21 cellular contexts compared by ENCODE assay signal in the genomic region with DNA sequence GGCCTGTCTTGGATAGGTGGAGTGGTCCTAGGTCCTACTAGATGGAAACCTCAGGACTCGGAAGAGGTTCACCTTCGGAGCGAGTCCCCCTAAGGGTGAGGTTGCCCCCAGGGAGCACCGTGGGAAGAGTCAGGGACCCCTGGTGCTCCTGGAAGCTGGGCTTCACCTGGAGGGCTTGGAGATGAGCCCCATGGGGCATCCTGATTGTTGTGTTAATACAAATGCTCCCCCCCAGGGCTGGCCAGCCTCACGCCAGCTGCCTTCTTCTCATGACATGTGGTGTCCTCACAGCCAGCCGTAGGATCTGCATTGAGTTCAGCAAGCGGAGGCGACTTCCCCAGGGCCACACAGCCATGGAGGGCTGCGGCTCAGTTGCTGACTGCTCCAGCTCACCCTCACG.
"Had no signal": no experiment of that assay in that cellular context is flagged by ENCODE, and none has a peak within 500 bp of the region (broad histone marks: within the 10 kb centered on the region; RNA-seq: fewer than 3 reads in every experiment).

No MANE protein-coding gene starts in this region.

- H3K36me3 ChIP-seq: colonic mucosa, esophagus squamous epithelium, gastroesophageal sphincter, ovary, tibial artery, upper lobe of left lung, uterus had no signal

- H3K27ac ChIP-seq: colonic mucosa, esophagus squamous epithelium, gastroesophageal sphincter, ovary, tibial artery, upper lobe of left lung, uterus had no signal

- H3K4me3 ChIP-seq: colonic mucosa, esophagus squamous epithelium, gastroesophageal sphincter, mucosa of descending colon, ovary, smooth muscle cell, tibial artery, upper lobe of left lung, uterus had no signal

- H3K4me2 ChIP-seq: smooth muscle cell had no signal

- H3K27me3 ChIP-seq: colonic mucosa, ovary, upper lobe of left lung, uterus had no signal

- DNase-seq: colonic mucosa; dermis blood vessel endothelial cell; esophagus squamous epithelium; foreskin fibroblast; glutamatergic neuron; immature natural killer cell; left colon; left ventricle myocardium superior; mammary epithelial cell; mucosa of descending colon; right cardiac atrium; stimulated activated CD4-positive, alpha-beta T cell treated with anti-CD3 and anti-CD28 coated beads, Interleukin-4, amount 100 ng/mL, for 1 hour; stimulated activated CD8-positive, alpha-beta memory T cell treated with anti-CD3 and anti-CD28 coated beads, Interleukin-4, amount 100 ng/mL, for 48 hours; tibial artery; upper lobe of left lung; uterus had no signal

- H3K4me1 ChIP-seq: colonic mucosa, esophagus squamous epithelium, gastroesophageal sphincter, tibial artery, upper lobe of left lung, uterus had no signal

- H3K9me3 ChIP-seq: colonic mucosa, esophagus squamous epithelium, gastroesophageal sphincter, mucosa of descending colon, ovary, tibial artery, upper lobe of left lung, uterus had no signal

- ATAC-seq: gastroesophageal sphincter; left colon; left ventricle myocardium superior; mucosa of descending colon; naive thymus-derived CD8-positive, alpha-beta T cell; right cardiac atrium; stimulated activated effector memory CD8-positive, alpha-beta T cell treated with anti-CD3 and anti-CD28 coated beads, Interleukin-12 subunit alpha, Interleukin-12 subunit beta, amount 100 ng/mL, for 72 hours had no signal
